In genomic region chr11:65013130-65013691, GRCh38 we compare ENCODE assay signal across 8 cellular contexts. TPM values are rescaled to one million over a fixed set of nuclear protein-coding genes. Genes with fewer than 3 reads are reported as not detected.
DNase-seq lines count a peak whose midpoint lies in the region; ATAC-seq lines count a peak whose summit lies in the region.

No MANE protein-coding gene starts in this region.

- peaks cover 0 to 31% (median 15%) of the 10 kb centered on the region in 4 donors for H3K4me1 Mint-ChIP-seq in CD4-positive, CD25-positive, alpha-beta regulatory T cell

- H3K36me3 Mint-ChIP-seq in CD4-positive, CD25-positive, alpha-beta regulatory T cell = no peaks in the 10 kb centered on the region

- H3K4me3 Mint-ChIP-seq in CD4-positive, CD25-positive, alpha-beta regulatory T cell = peak overlapping the region; percentile 92 to 98 (median 92)

- peak overlapping the region; percentile 93 to 98 (median 97) for H3K27ac Mint-ChIP-seq in CD4-positive, CD25-positive, alpha-beta regulatory T cell

- H3K27ac ChIP-seq in CD4-positive, CD25-positive, alpha-beta regulatory T cell (ENCODE audit: insufficient read depth, low read length, poor library complexity, severe bottlenecking) = peak overlapping the region; percentile 95

- H3K9me3 ChIP-seq in CD4-positive, CD25-positive, alpha-beta regulatory T cell (ENCODE audit: control insufficient read depth in 2 of 2, low read length in 2 of 2) = no peaks in the 10 kb centered on the region

- ATAC-seq in CD4-positive, CD25-positive, alpha-beta regulatory T cell (ENCODE audit: low read depth in 2 of 2) = no peak
- ATAC-seq in GM21723 (IDR thresholded peaks at IDR 0.05; ENCODE audit: unreplicated experiment) (peak; percentile 76), HG02981 (IDR thresholded peaks at IDR 0.05; ENCODE audit: unreplicated experiment) (no peak)

- H3K27me3 ChIP-seq in CD4-positive, CD25-positive, alpha-beta regulatory T cell (ENCODE audit: control insufficient read depth, insufficient read depth, low read length) = no peaks in the 10 kb centered on the region

- H3K4me3 ChIP-seq in CD4-positive, CD25-positive, alpha-beta regulatory T cell (ENCODE audit: low read depth, low read length) = no peak overlapping the region

- DNase-seq in CD4-positive, CD25-positive, alpha-beta regulatory T cell = peak in 2 of 3 donors; percentile 83 to 93
- DNase-seq in NCI-H446 treated with DMSO at 0.1 percent for 48 hours (lab: John Stamatoyannopoulos, UW) = peak; percentile 73
- DNase-seq in activated CD8-positive, alpha-beta memory T cell treated with anti-CD3 and anti-CD28 coated beads, Interleukin-2, amount 50 U/mL, for 48 hours = peak; percentile 94
- DNase-seq in epidermal melanocyte (ENCODE audit: insufficient read length, low spot score) = peak; percentile 95
- peak; percentile 93 for DNase-seq in mucosa of gallbladder (ENCODE audit: low spot score)
- peak; percentile 85 for DNase-seq in stimulated activated CD8-positive, alpha-beta memory T cell treated with anti-CD3 and anti-CD28 coated beads, Interleukin-7, amount 100 ng/mL, for 24 hours (ENCODE audit: low read depth)

- peaks cover 6% of the 10 kb centered on the region for H3K27me3 Mint-ChIP-seq in CD4-positive, CD25-positive, alpha-beta regulatory T cell

- no peaks in the 10 kb centered on the region for H3K36me3 ChIP-seq in CD4-positive, CD25-positive, alpha-beta regulatory T cell (ENCODE audit: control insufficient read depth, insufficient read depth, low read length)

- peaks cover 13% of the 10 kb centered on the region for H3K4me1 ChIP-seq in CD4-positive, CD25-positive, alpha-beta regulatory T cell (ENCODE audit: control insufficient read depth, insufficient read depth, low read length, poor library complexity, severe bottlenecking)

- H3K9me3 Mint-ChIP-seq in CD4-positive, CD25-positive, alpha-beta regulatory T cell = no peaks in the 10 kb centered on the region

RNA-seq across cellular contexts. Expression of gene ARL2, which starts 0.7 kb away (rescaled TPM):
- total RNA-seq in CD4-positive, CD25-positive, alpha-beta regulatory T cell = 16.5 TPM
- 10 to 100 TPM; 57.6 to 67.6 (median 66.1) TPM for polyA plus RNA-seq in CD4-positive, CD25-positive, alpha-beta regulatory T cell
- 103 TPM for total RNA-seq in mucosa of gallbladder

RNA-seq across cellular contexts. Expression of gene SNX15, which starts 14.0 kb away (rescaled TPM):
- total RNA-seq in CD4-positive, CD25-positive, alpha-beta regulatory T cell = 17.4 TPM
- polyA plus RNA-seq in CD4-positive, CD25-positive, alpha-beta regulatory T cell = 10 to 100 TPM in 3 of 4 donors, 1 to 10 TPM in 1; 9.4 to 15.6 (median 11.1) TPM
- 39.4 TPM for total RNA-seq in mucosa of gallbladder

RNA-seq across cellular contexts. Expression of gene BATF2, which starts 16.4 kb away (rescaled TPM):
- not detected for total RNA-seq in CD4-positive, CD25-positive, alpha-beta regulatory T cell
- polyA plus RNA-seq in CD4-positive, CD25-positive, alpha-beta regulatory T cell = not detected
- total RNA-seq in mucosa of gallbladder = 5.5 TPM

RNA-seq across cellular contexts. Expression of gene SAC3D1, which starts 27.8 kb away (rescaled TPM):
- total RNA-seq in CD4-positive, CD25-positive, alpha-beta regulatory T cell = 4.2 TPM
- polyA plus RNA-seq in CD4-positive, CD25-positive, alpha-beta regulatory T cell = 10 to 100 TPM; 11.7 to 15.3 (median 13.4) TPM
- 9.9 TPM for total RNA-seq in mucosa of gallbladder

RNA-seq across cellular contexts. Expression of gene MAJIN, which starts 41.3 kb away (rescaled TPM):
- total RNA-seq in CD4-positive, CD25-positive, alpha-beta regulatory T cell = not detected
- polyA plus RNA-seq in CD4-positive, CD25-positive, alpha-beta regulatory T cell = under 1 TPM in 3 of 4 donors, not detected in 1; 0.46 to 0.64 (median 0.51) TPM
- not detected for total RNA-seq in mucosa of gallbladder
